22 cellular contexts compared by ENCODE assay signal in the genomic region with DNA sequence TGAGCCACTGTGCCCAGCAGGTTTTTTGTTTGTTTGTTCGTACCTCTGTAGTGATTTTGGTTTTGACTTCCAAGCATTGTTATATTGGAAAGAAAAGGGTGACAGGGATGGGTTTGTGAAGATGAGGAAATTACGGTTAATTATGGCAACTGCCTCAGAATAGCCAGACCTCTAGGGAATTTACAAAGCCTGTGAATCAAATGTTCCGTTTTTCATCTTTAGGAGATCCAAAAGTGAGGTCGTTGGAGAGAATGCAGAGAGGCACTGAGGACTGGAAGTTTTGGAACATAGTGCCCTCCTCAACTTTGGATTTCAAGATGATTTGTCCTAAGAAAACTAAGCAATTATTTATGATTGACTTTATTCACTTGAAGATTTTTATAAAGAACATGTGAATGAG.
"Had no signal": no experiment of that assay in that cellular context is flagged by ENCODE, and none has a peak within 500 bp of the region (broad histone marks: within the 10 kb centered on the region; RNA-seq: fewer than 3 reads in every experiment).

No MANE protein-coding gene starts in this region.

- H3K36me3 ChIP-seq: cardiac muscle cell, right lobe of liver, thyroid gland, upper lobe of right lung had no signal

- H3K4me3 Mint-ChIP-seq: activated naive CD4-positive, alpha-beta T cell treated with anti-CD3 and anti-CD28 coated beads, Interleukin-2, amount 50 U/mL, for 24 hours; memory B cell; T-cell; WTC11 had no signal

- H3K9me3 Mint-ChIP-seq: activated naive CD4-positive, alpha-beta T cell treated with anti-CD3 and anti-CD28 coated beads, Interleukin-2, amount 50 U/mL, for 24 hours; memory B cell; T-cell had no signal

- H3K4me1 ChIP-seq: right lobe of liver, thyroid gland had no signal

- H3K4me3 ChIP-seq: body of pancreas, cardiac muscle cell, mucosa of descending colon, right lobe of liver, smooth muscle cell, thyroid gland, upper lobe of right lung had no signal

- H3K36me3 Mint-ChIP-seq: memory B cell, T-cell had no signal

- H3K27me3 ChIP-seq: body of pancreas, cardiac muscle cell, right lobe of liver, thyroid gland, upper lobe of right lung had no signal

- DNase-seq: activated gamma-delta T cell treated with Interleukin-2 at 50 U/mL for 16 hours; activated T-cell treated with anti-CD3 and anti-CD28 coated beads, Interleukin-2, amount 50 U/mL, for 1 hour; anterior cingulate cortex; body of pancreas; erythroblast; foreskin melanocyte; glutamatergic neuron; hippocampal formation; mucosa of descending colon; nucleus accumbens; right lobe of liver; stimulated activated CD4-positive, alpha-beta T cell treated with anti-CD3 and anti-CD28 coated beads, Interleukin-4, amount 100 ng/mL, for 1 hour; stimulated activated naive CD8-positive, alpha-beta T cell treated with anti-CD3 and anti-CD28 coated beads, Interleukin-15, Interleukin-2, amounts not matched to agents 100 U/mL and 50 U/mL, for 24 hours; thyroid gland; upper lobe of right lung had no signal

- ATAC-seq: body of pancreas; mucosa of descending colon; stimulated activated naive CD8-positive, alpha-beta T cell treated with anti-CD3 and anti-CD28 coated beads, Interleukin-15, Interleukin-2, amounts not matched to agents 100 U/mL and 50 U/mL, for 24 hours; T-cell; upper lobe of right lung; WTC11 had no signal

- H3K27ac Mint-ChIP-seq: activated naive CD4-positive, alpha-beta T cell treated with anti-CD3 and anti-CD28 coated beads, Interleukin-2, amount 50 U/mL, for 24 hours; memory B cell; T-cell; WTC11 had no signal

- H3K9me3 ChIP-seq: body of pancreas, mucosa of descending colon, right lobe of liver, thyroid gland, upper lobe of right lung had no signal

- H3K27me3 Mint-ChIP-seq: activated naive CD4-positive, alpha-beta T cell treated with anti-CD3 and anti-CD28 coated beads, Interleukin-2, amount 50 U/mL, for 24 hours; T-cell had no signal

- H3K27ac ChIP-seq: body of pancreas, parathyroid adenoma, right lobe of liver, upper lobe of right lung had no signal
